In the genomic region with DNA sequence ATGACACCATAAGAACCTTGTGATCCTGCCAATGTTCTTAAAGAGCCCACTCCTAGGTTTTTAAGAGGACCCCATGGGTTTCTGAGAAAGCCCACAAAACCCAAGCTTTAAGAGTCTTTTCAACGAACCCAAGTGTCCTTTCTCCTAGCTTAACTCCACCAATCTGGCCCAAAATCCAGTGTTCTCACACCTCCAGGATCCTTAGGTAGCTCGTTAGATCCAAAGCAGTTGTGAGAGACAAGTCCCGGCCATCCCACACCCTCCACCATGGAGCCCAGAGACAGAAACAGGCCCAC, we compare ENCODE assay signal across 1 cellular context.
TF ChIP-seq lines count a peak whose summit lies in the region.

No MANE protein-coding gene starts in this region.

TF ChIP-seq in HepG2, 621 proteins besides CTCF, POLR2A, EP300 and RAD21:
- TF ChIP-seq NFIB (CRISPR knock-in tag; IDR thresholded peaks at IDR 0.05; ENCODE audit: borderline replicate concordance) (no peak), HBP1 (CRISPR knock-in tag; IDR thresholded peaks at IDR 0.05; ENCODE audit: low read depth) (no peak), ZSCAN5A (CRISPR knock-in tag; IDR thresholded peaks at IDR 0.05; ENCODE audit: borderline replicate concordance) (no peak), IKZF1 (IDR thresholded peaks at IDR 0.05) (no peak), TEAD3 (CRISPR knock-in tag; optimal IDR thresholded peaks at IDR 0.05; ENCODE audit: borderline replicate concordance) (no peak), MAFG (CRISPR knock-in tag; IDR thresholded peaks at IDR 0.05) (no peak), SRY (CRISPR knock-in tag; IDR thresholded peaks at IDR 0.05) (no peak), SRSF9 (IDR thresholded peaks at IDR 0.05; ENCODE audit: borderline replicate concordance, insufficient read depth, low read depth, low read length, poor library complexity, severe bottlenecking) (no peak)
